34 cellular contexts compared by ENCODE assay signal in the genomic region with DNA sequence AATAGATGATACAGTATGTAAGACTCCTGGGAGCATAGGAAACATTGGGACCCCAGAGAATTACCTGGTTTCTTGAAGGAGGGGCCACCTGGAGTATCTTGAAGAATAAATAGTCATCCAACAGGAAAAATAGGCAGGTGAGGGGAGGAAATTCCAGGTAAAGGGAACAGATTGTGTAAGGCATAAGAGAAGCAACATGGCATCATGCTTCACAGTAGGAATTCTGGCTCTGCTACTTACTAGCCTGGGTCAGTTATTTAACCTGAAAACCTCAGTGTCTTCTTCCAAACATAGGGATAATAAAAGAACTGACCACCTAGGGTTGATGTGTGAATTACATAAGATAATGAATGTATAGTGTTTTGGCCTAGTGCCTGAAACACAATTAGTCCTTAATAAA.
"Had no signal": no experiment of that assay in that cellular context is flagged by ENCODE, and none has a peak within 500 bp of the region (broad histone marks: within the 10 kb centered on the region; RNA-seq: fewer than 3 reads in every experiment).

No MANE protein-coding gene starts in this region.

- H3K9ac ChIP-seq: KMS-11 had no signal

- H3K9me3 ChIP-seq: MG63 had no signal

- H3K27ac ChIP-seq: KMS-11 had no signal

- H3K36me3 ChIP-seq: MG63 had no signal

- DNase-seq: Karpas-422, Kasumi-1, KG1, MG63, MV-4-11, NCI-H1048, NCI-H1092, NCI-H1092 treated with DMSO at 0.1 percent for 48 hours, NCI-H1105, NCI-H1105 treated with DMSO at 0.1 percent for 48 hours, NCI-H1417, NCI-H1417 treated with DMSO at 0.1 percent for 48 hours, NCI-H1436, NCI-H1436 treated with DMSO at 0.1 percent for 48 hours, NCI-H146, NCI-H1694, NCI-H1694 treated with DMSO at 0.1 percent for 48 hours, NCI-H187, NCI-H187 treated with DMSO at 0.1 percent for 48 hours, NCI-H1930, NCI-H2029, NCI-H2029 treated with DMSO at 0.1 percent for 48 hours, NCI-H2081, NCI-H2081 treated with DMSO at 0.1 percent for 48 hours, NCI-H2107, NCI-H2171, NCI-H2171 treated with DMSO at 0.1 percent for 48 hours, NCI-H2227 treated with DMSO at 0.1 percent for 48 hours, NCI-H226, NCI-H345, NCI-H446, NCI-H446 treated with DMSO at 0.1 percent for 48 hours, NCI-H510A had no signal

- H3K4me2 ChIP-seq: KMS-11 had no signal

- H3K4me3 ChIP-seq: MG63 had no signal
